Comparison of ENCODE assay signal across 8 cellular contexts in the genomic region with DNA sequence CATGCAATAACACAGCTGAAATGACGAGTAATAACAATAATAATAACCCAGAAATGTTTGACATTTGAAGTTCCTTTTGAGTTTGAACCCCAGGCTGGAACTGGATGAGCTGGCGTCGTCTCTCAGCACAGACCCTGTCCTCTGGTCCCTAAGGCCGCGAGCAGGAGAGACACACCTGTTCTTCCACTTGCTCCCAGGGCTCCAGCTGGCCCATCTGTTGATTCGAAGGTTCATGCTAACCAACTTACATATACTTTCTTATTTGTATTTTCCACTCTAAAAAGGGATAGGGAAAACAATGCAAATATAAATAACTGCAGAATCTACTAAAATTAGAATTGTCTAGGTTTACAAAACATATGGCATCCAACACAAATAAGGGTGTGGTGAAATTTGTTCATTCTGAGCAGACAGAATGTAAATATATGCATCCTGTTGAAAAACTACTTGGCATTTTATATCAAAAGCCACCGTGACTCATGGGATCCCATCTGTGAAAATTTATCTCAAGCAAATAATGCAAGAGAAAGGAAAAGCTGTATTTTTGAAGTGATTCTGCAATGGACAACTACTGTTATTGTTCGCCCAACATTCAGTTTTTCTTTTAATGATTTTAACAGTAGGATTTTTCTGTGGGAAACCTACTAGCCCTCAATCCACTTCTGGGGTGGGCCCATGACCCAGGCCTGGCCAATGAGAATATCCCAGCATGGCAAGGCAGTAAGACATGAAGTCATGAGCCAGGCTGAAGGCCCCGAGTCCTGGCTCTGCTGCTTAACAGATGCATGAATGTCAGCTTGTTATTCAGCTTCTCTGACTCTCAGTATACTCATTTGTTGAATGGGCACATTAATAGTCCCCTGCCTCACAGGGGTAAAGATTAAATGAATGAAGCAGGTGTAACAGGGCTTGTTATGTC. TPM values are rescaled to one million over a fixed set of nuclear protein-coding genes. Genes with fewer than 3 reads are reported as not detected.
DNase-seq lines count a peak whose midpoint lies in the region; ATAC-seq and TF ChIP-seq lines count a peak whose summit lies in the region.

No MANE protein-coding gene starts in this region.

- H3K36me3 ChIP-seq in DND-41 (ENCODE audit: insufficient read depth, low read length) (no peaks in the 10 kb centered on the region), osteoblast (ENCODE audit: insufficient read depth, low read length) (no peaks in the 10 kb centered on the region)

- H3K79me2 ChIP-seq in DND-41 (ENCODE audit: insufficient read depth, low read length) (no peaks in the 10 kb centered on the region), osteoblast (ENCODE audit: insufficient read depth, low read length) (no peaks in the 10 kb centered on the region)

- peak overlapping the region; percentile 86 for H3K4me3 Mint-ChIP-seq in endothelial cell (ENCODE audit: unreplicated experiment)

- peak overlapping the region; percentile 29 to 59; a peak in 3 of 4 replicates for H3K4me3 ChIP-seq in DND-41 (ENCODE audit: low read depth in 1 of 2, low read length in 2 of 2)
- peak overlapping the region; percentile 78 for H3K4me3 ChIP-seq in osteoblast (ENCODE audit: insufficient read depth, low read length)

- TF ChIP-seq CTCF in DND-41 (IDR thresholded peaks at IDR 0.05; ENCODE audit: borderline replicate concordance, extremely low read depth, low read length, poor library complexity, severe bottlenecking) (no peak), endothelial cell (IDR thresholded peaks at IDR 0.05; ENCODE audit: unreplicated experiment) (no peak), osteoblast (IDR thresholded peaks at IDR 0.05; ENCODE audit: extremely low read depth, low read depth, low read length) (no peak)

- no peaks in the 10 kb centered on the region for H3K27me3 ChIP-seq in DND-41 (ENCODE audit: insufficient read depth, low read length, poor library complexity)
- H3K27me3 ChIP-seq in osteoblast (ENCODE audit: insufficient read depth, low read length): peaks cover 17% of the 10 kb centered on the region

- H3K9me3 Mint-ChIP-seq in endothelial cell (ENCODE audit: unreplicated experiment): no peaks in the 10 kb centered on the region

- H3K4me1 Mint-ChIP-seq in endothelial cell (ENCODE audit: unreplicated experiment): peaks cover 16% of the 10 kb centered on the region

- H3K27ac Mint-ChIP-seq in endothelial cell (ENCODE audit: unreplicated experiment): peak overlapping the region; percentile 78

- H3K4me1 ChIP-seq in DND-41 (ENCODE audit: insufficient read depth, low read length): peaks cover 37% of the 10 kb centered on the region
- H3K4me1 ChIP-seq in osteoblast (ENCODE audit: insufficient read depth, low read length): peaks cover 11% of the 10 kb centered on the region

- H3K9me3 ChIP-seq in DND-41 (ENCODE audit: insufficient read depth, low read length, severe bottlenecking) (no peaks in the 10 kb centered on the region), osteoblast (ENCODE audit: low read depth, low read length) (no peaks in the 10 kb centered on the region)

- H4K20me1 ChIP-seq in DND-41 (ENCODE audit: insufficient read depth, low read length) (no peaks in the 10 kb centered on the region), osteoblast (ENCODE audit: insufficient read depth, low read length) (no peaks in the 10 kb centered on the region)

- no peak for ATAC-seq in DND-41 (ENCODE audit: insufficient read depth, low read depth)
- no peak for ATAC-seq in GM18517 (IDR thresholded peaks at IDR 0.05; ENCODE audit: unreplicated experiment)
- no peak for ATAC-seq in GM18873 (IDR thresholded peaks at IDR 0.05; ENCODE audit: low FRiP score, unreplicated experiment)
- ATAC-seq in HG03280 (IDR thresholded peaks at IDR 0.05; ENCODE audit: unreplicated experiment): no peak

- no peaks in the 10 kb centered on the region for H3K27me3 Mint-ChIP-seq in endothelial cell (ENCODE audit: unreplicated experiment)

- H3K27ac ChIP-seq in DND-41 (ENCODE audit: low read length) (peak overlapping the region; percentile 87), osteoblast (ENCODE audit: low read depth, low read length) (peak overlapping the region; percentile 80)

- H3K36me3 Mint-ChIP-seq in endothelial cell (ENCODE audit: low read depth, unreplicated experiment): no peaks in the 10 kb centered on the region

- H3K4me2 ChIP-seq in DND-41 (ENCODE audit: insufficient read depth, low read length) (peak overlapping the region; percentile 66), osteoblast (ENCODE audit: insufficient read depth, low read length) (peak overlapping the region; percentile 89)

- H2AFZ ChIP-seq in DND-41 (ENCODE audit: low read depth, low read length) (peak overlapping the region; percentile 85), osteoblast (ENCODE audit: low read length) (peak overlapping the region; percentile 98)

- peak overlapping the region; percentile 69 for H3K9ac ChIP-seq in DND-41 (ENCODE audit: low read depth, low read length)

- DNase-seq in DND-41: no peak
- peak; percentile 14 for DNase-seq in NCI-H69 (lab: John Stamatoyannopoulos, UW)
- DNase-seq in endothelial cell (ENCODE audit: low spot score): no peak
- no peak for DNase-seq in osteoblast (ENCODE audit: insufficient read length, low spot score, missing footprints)
- DNase-seq in OCI-M2 (lab: John Stamatoyannopoulos, UW; ENCODE audit: unreplicated experiment): no peak

RNA-seq across cellular contexts. Expression of a gene that starts 13.2 kb away (rescaled TPM):
- 8.5 TPM for total RNA-seq in endothelial cell (ENCODE audit: unreplicated experiment)
- total RNA-seq in osteoblast: 0.36 and 0.59 TPM in 2 replicates
